32 cellular contexts compared by ENCODE assay signal in the genomic region with DNA sequence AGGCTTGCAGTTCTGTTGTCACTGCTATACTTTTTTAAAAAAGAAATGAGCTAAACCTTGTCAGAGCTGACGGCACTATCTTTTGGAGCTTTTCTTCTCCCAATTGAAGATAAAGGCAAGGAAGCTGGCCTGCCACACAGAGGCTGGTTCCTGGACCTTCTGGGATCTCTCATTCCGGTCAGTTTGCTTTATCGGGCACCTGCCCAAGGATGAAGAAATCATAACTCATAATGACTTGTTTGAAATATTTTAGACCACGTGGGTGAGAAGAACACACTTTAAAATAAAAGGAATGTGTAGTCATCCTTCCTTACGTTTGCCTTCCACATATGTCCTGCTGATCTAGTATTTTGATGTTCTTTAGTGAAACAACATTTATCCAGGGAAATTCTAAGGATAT.
"Had no signal": no experiment of that assay in that cellular context is flagged by ENCODE, and none has a peak within 500 bp of the region (broad histone marks: within the 10 kb centered on the region; RNA-seq: fewer than 3 reads in every experiment).

No MANE protein-coding gene starts in this region.

- H3K27me3 ChIP-seq: ascending aorta, breast epithelium, dorsolateral prefrontal cortex, esophagus muscularis mucosa, foreskin keratinocyte, gastrocnemius medialis, heart right ventricle had no signal

- H3K9me3 Mint-ChIP-seq: activated CD4-positive, alpha-beta T cell treated with anti-CD3 and anti-CD28 coated beads, Interleukin-2, amount 10 ng/mL, durations not matched to agents 24 days and 14 days; activated naive CD4-positive, alpha-beta T cell treated with anti-CD3 and anti-CD28 coated beads, Interleukin-2, amount 50 U/mL, for 24 hours had no signal

- H3K4me1 ChIP-seq: ascending aorta, breast epithelium, foreskin keratinocyte, gastrocnemius medialis, heart right ventricle had no signal

- H3K4me3 ChIP-seq: ascending aorta, breast epithelium, coronary artery, dorsolateral prefrontal cortex, esophagus muscularis mucosa, gastrocnemius medialis, heart right ventricle had no signal

- H3K4me3 Mint-ChIP-seq: activated CD4-positive, alpha-beta memory T cell treated with anti-CD3 and anti-CD28 coated beads for 36 hours; activated CD4-positive, alpha-beta T cell treated with anti-CD3 and anti-CD28 coated beads for 36 hours; activated CD4-positive, alpha-beta T cell treated with anti-CD3 and anti-CD28 coated beads, Interleukin-2, amount 10 ng/mL, durations not matched to agents 24 days and 14 days; activated CD8-positive, alpha-beta memory T cell treated with anti-CD3 and anti-CD28 coated beads, Interleukin-2, amount 10 ng/mL, durations not matched to agents 7 days and 5 days; activated CD8-positive, alpha-beta T cell treated with anti-CD3 and anti-CD28 coated beads, Interleukin-2, amount 10 ng/mL, durations not matched to agents 7 days and 5 days; activated naive CD4-positive, alpha-beta T cell treated with anti-CD3 and anti-CD28 coated beads for 36 hours; activated naive CD4-positive, alpha-beta T cell treated with anti-CD3 and anti-CD28 coated beads, Interleukin-2, amount 50 U/mL, for 24 hours; activated naive CD8-positive, alpha-beta T cell treated with anti-CD3 and anti-CD28 coated beads for 36 hours; activated naive CD8-positive, alpha-beta T cell treated with anti-CD3 and anti-CD28 coated beads, Interleukin-2, amount 50 U/mL, for 24 hours; activated T-helper 1 cell treated with anti-CD3 and anti-CD28 coated beads, Interleukin-12 subunit alpha, Interleukin-12 subunit beta, Interleukin-2, Interleukin-4 antibody, amounts not matched to agents 30 ng/mL and 10 ng/mL and 1 ng/mL, durations not matched to agents 14 hours and 24 hours and 36 hours; brain; central memory CD8-positive, alpha-beta T cell; dendritic cell treated with granulocyte-macrophage colony-stimulating factor and Interleukin-4, amounts not matched to agents 40 ng/mL and 50 ng/mL, for 4 days; endodermal cell had no signal

- H3K27ac Mint-ChIP-seq: activated CD4-positive, alpha-beta memory T cell treated with anti-CD3 and anti-CD28 coated beads for 36 hours; activated CD4-positive, alpha-beta T cell treated with anti-CD3 and anti-CD28 coated beads for 36 hours; activated CD4-positive, alpha-beta T cell treated with anti-CD3 and anti-CD28 coated beads, Interleukin-2, amount 10 ng/mL, durations not matched to agents 24 days and 14 days; activated CD8-positive, alpha-beta memory T cell treated with anti-CD3 and anti-CD28 coated beads, Interleukin-2, amount 10 ng/mL, durations not matched to agents 7 days and 5 days; activated CD8-positive, alpha-beta T cell treated with anti-CD3 and anti-CD28 coated beads, Interleukin-2, amount 10 ng/mL, durations not matched to agents 7 days and 5 days; activated naive CD4-positive, alpha-beta T cell treated with anti-CD3 and anti-CD28 coated beads for 36 hours; activated naive CD4-positive, alpha-beta T cell treated with anti-CD3 and anti-CD28 coated beads, Interleukin-2, amount 50 U/mL, for 24 hours; activated naive CD8-positive, alpha-beta T cell treated with anti-CD3 and anti-CD28 coated beads for 36 hours; activated naive CD8-positive, alpha-beta T cell treated with anti-CD3 and anti-CD28 coated beads, Interleukin-2, amount 50 U/mL, for 24 hours; activated T-helper 1 cell treated with anti-CD3 and anti-CD28 coated beads, Interleukin-12 subunit alpha, Interleukin-12 subunit beta, Interleukin-2, Interleukin-4 antibody, amounts not matched to agents 30 ng/mL and 10 ng/mL and 1 ng/mL, durations not matched to agents 14 hours and 24 hours and 36 hours; activated T-helper 2 cell treated with anti-CD3 and anti-CD28 coated beads, Interferon-gamma antibody, Interleukin-2, Interleukin-4, amounts not matched to agents 10 μg/mL and 5 μg/mL and 100 μg/mL, durations not matched to agents 14 hours and 24 hours and 36 hours; brain; dendritic cell treated with granulocyte-macrophage colony-stimulating factor and Interleukin-4, amounts not matched to agents 40 ng/mL and 50 ng/mL, for 4 days; endodermal cell had no signal

- H3K27me3 Mint-ChIP-seq: activated CD4-positive, alpha-beta memory T cell treated with anti-CD3 and anti-CD28 coated beads for 36 hours; activated CD4-positive, alpha-beta T cell treated with anti-CD3 and anti-CD28 coated beads for 36 hours; activated CD4-positive, alpha-beta T cell treated with anti-CD3 and anti-CD28 coated beads, Interleukin-2, amount 10 ng/mL, durations not matched to agents 24 days and 14 days; activated CD8-positive, alpha-beta memory T cell treated with anti-CD3 and anti-CD28 coated beads, Interleukin-2, amount 10 ng/mL, durations not matched to agents 7 days and 5 days; activated naive CD4-positive, alpha-beta T cell treated with anti-CD3 and anti-CD28 coated beads, Interleukin-2, amount 50 U/mL, for 24 hours; activated naive CD8-positive, alpha-beta T cell treated with anti-CD3 and anti-CD28 coated beads for 36 hours; activated naive CD8-positive, alpha-beta T cell treated with anti-CD3 and anti-CD28 coated beads, Interleukin-2, amount 50 U/mL, for 24 hours; central memory CD8-positive, alpha-beta T cell; dendritic cell treated with granulocyte-macrophage colony-stimulating factor and Interleukin-4, amounts not matched to agents 40 ng/mL and 50 ng/mL, for 4 days had no signal

- H3K4me1 Mint-ChIP-seq: activated CD4-positive, alpha-beta T cell treated with anti-CD3 and anti-CD28 coated beads for 36 hours; activated CD4-positive, alpha-beta T cell treated with anti-CD3 and anti-CD28 coated beads, Interleukin-2, amount 10 ng/mL, durations not matched to agents 24 days and 14 days; activated CD8-positive, alpha-beta memory T cell treated with anti-CD3 and anti-CD28 coated beads, Interleukin-2, amount 10 ng/mL, durations not matched to agents 7 days and 5 days; activated naive CD4-positive, alpha-beta T cell treated with anti-CD3 and anti-CD28 coated beads, Interleukin-2, amount 50 U/mL, for 24 hours; activated naive CD8-positive, alpha-beta T cell treated with anti-CD3 and anti-CD28 coated beads for 36 hours; activated naive CD8-positive, alpha-beta T cell treated with anti-CD3 and anti-CD28 coated beads, Interleukin-2, amount 50 U/mL, for 24 hours; brain; central memory CD8-positive, alpha-beta T cell had no signal

- H3K9me3 ChIP-seq: ascending aorta, breast epithelium, gastrocnemius medialis, heart right ventricle had no signal

- DNase-seq: activated CD4-positive, alpha-beta memory T cell treated with anti-CD3 and anti-CD28 coated beads for 36 hours; activated CD4-positive, alpha-beta T cell treated with anti-CD3 and anti-CD28 coated beads for 36 hours; activated CD4-positive, alpha-beta T cell treated with anti-CD3 and anti-CD28 coated beads, Interleukin-2, amount 10 ng/mL, durations not matched to agents 24 days and 14 days; activated CD4-positive, CD25-positive, alpha-beta regulatory T cell; activated CD4-positive, CD25-positive, alpha-beta regulatory T cell treated with anti-CD3 and anti-CD28 coated beads, Interleukin-2, amount 50 U/mL, for 72 hours; activated CD8-positive, alpha-beta memory T cell treated with anti-CD3 and anti-CD28 coated beads, Interleukin-2, amount 10 ng/mL, durations not matched to agents 7 days and 5 days; activated CD8-positive, alpha-beta memory T cell treated with anti-CD3 and anti-CD28 coated beads, Interleukin-2, amount 50 U/mL, for 4 hours; activated CD8-positive, alpha-beta T cell treated with anti-CD3 and anti-CD28 coated beads, Interleukin-2, amount 10 ng/mL, durations not matched to agents 7 days and 5 days; activated effector memory CD4-positive, alpha-beta T cell treated with anti-CD3 and anti-CD28 coated beads, Interleukin-2, amount 50 U/mL, for 16 hours; activated naive CD4-positive, alpha-beta T cell treated with anti-CD3 and anti-CD28 coated beads for 36 hours; activated naive CD8-positive, alpha-beta T cell treated with anti-CD3 and anti-CD28 coated beads for 36 hours; activated naive CD8-positive, alpha-beta T cell treated with anti-CD3 and anti-CD28 coated beads, Interleukin-2, amount 50 U/mL, for 24 hours; activated T-cell treated with anti-CD3 and anti-CD28 coated beads, Interleukin-2, amount 50 U/mL, for 1 hour; activated T-cell treated with anti-CD3 and anti-CD28 coated beads, Interleukin-2, amount 50 U/mL, for 48 hours; dorsolateral prefrontal cortex; effector memory CD4-positive, alpha-beta T cell; endodermal cell; erythroblast; foreskin keratinocyte; gastrocnemius medialis; heart right ventricle; T-helper 2 cell had no signal

- H3K27ac ChIP-seq: ascending aorta, breast epithelium, coronary artery, dorsolateral prefrontal cortex, esophagus muscularis mucosa, foreskin keratinocyte, gastrocnemius medialis, heart right ventricle had no signal

- H3K36me3 ChIP-seq: ascending aorta, breast epithelium, esophagus muscularis mucosa, gastrocnemius medialis, heart right ventricle had no signal

- ATAC-seq: activated CD4-positive, alpha-beta T cell treated with anti-CD3 and anti-CD28 coated beads for 36 hours; activated CD8-positive, alpha-beta memory T cell treated with anti-CD3 and anti-CD28 coated beads, Interleukin-2, amount 10 ng/mL, durations not matched to agents 7 days and 5 days; activated CD8-positive, alpha-beta T cell treated with anti-CD3 and anti-CD28 coated beads, Interleukin-2, amount 10 ng/mL, durations not matched to agents 7 days and 5 days; activated naive CD8-positive, alpha-beta T cell treated with anti-CD3 and anti-CD28 coated beads, Interleukin-2, amount 50 U/mL, for 24 hours; foreskin keratinocyte; gastrocnemius medialis; heart right ventricle had no signal

- H3K36me3 Mint-ChIP-seq: activated CD4-positive, alpha-beta memory T cell treated with anti-CD3 and anti-CD28 coated beads for 36 hours; activated CD8-positive, alpha-beta memory T cell treated with anti-CD3 and anti-CD28 coated beads, Interleukin-2, amount 10 ng/mL, durations not matched to agents 7 days and 5 days; activated naive CD4-positive, alpha-beta T cell treated with anti-CD3 and anti-CD28 coated beads, Interleukin-2, amount 50 U/mL, for 24 hours; activated naive CD8-positive, alpha-beta T cell treated with anti-CD3 and anti-CD28 coated beads for 36 hours; brain had no signal
